ENCODE assay signal across 8 cellular contexts in the genomic region with DNA sequence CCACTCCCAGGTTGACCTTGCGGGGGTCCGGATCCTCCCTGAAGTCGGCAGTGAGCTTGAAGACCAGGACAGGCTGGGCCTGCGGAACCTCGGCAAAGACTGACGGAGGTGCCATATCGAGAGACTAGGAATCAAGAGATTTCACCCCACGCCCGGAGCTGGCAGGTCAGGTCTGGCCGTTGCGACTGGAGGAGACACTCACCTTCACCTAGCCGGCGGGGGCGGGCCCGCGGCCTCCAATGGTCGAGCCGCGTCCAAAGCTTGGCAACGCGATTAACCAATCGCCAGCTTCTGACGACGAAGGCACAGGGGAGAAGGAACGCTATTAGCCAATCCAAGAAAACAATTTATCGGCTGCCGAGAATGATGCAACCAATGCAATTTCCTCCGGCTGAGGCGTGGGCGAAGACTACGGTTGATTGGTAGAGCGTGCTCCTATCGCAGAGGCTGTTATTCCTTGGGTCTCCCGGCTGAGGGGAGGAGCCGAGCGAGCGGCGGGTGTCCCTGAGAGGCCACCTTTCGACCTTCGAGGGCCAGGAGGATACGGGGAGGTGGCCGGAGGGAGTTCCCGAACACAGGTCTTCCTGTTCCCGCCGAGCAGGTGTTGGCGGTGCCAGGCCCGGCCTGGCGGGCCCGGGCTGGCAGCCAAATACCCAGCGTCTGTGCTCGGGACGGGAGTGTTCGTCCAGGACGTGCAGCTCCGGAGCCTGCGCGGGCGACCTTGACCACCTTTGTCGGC. TPM values are rescaled to one million over a fixed set of nuclear protein-coding genes. Genes with fewer than 3 reads are reported as not detected.
DNase-seq lines count a peak whose midpoint lies in the region; ATAC-seq and TF ChIP-seq lines count a peak whose summit lies in the region.

A gene (minus strand): TSS at position 174 of the 739 bp plus-strand sequence. CDS start 59 bp downstream, at position 115.

- H3K27me3 Mint-ChIP-seq in dendritic cell treated with granulocyte-macrophage colony-stimulating factor and Interleukin-4, amounts not matched to agents 40 ng/mL and 50 ng/mL, for 4 days: no peaks in the 10 kb centered on the region

- H3K9me3 Mint-ChIP-seq in dendritic cell treated with granulocyte-macrophage colony-stimulating factor and Interleukin-4, amounts not matched to agents 40 ng/mL and 50 ng/mL, for 4 days: no peaks in the 10 kb centered on the region

- TF ChIP-seq CTCF in C4-2B (conservative IDR thresholded peaks at IDR 0.05): no peak

- peak; percentile 93 for DNase-seq in NCI-H774 (lab: John Stamatoyannopoulos, UW)
- DNase-seq in activated CD4-positive, alpha-beta T cell treated with anti-CD3 and anti-CD28 coated beads, Interleukin-2, amount 50 U/mL, for 4 hours: peak; percentile 92 to 95
- peak; percentile 99 for DNase-seq in left lobe of liver (ENCODE audit: low spot score)
- peak; percentile 95 for DNase-seq in stimulated activated CD4-positive, alpha-beta T cell treated with anti-CD3 and anti-CD28 coated beads, Interleukin-2, amount 100 ng/mL, for 4 hours (ENCODE audit: low read depth)

- H3K4me3 Mint-ChIP-seq in dendritic cell treated with granulocyte-macrophage colony-stimulating factor and Interleukin-4, amounts not matched to agents 40 ng/mL and 50 ng/mL, for 4 days: peak within 1 kb of the TSS; percentile 94

- peak within 1 kb of the TSS; percentile 98 for H3K27ac Mint-ChIP-seq in dendritic cell treated with granulocyte-macrophage colony-stimulating factor and Interleukin-4, amounts not matched to agents 40 ng/mL and 50 ng/mL, for 4 days

- ATAC-seq in GM19395 (IDR thresholded peaks at IDR 0.05; ENCODE audit: unreplicated experiment) (peak; percentile 98), HG03565 (IDR thresholded peaks at IDR 0.05; ENCODE audit: unreplicated experiment) (peak; percentile 94), left lobe of liver (peak; percentile 85)

- peaks cover 46% of the 10 kb centered on the region for H3K4me1 Mint-ChIP-seq in dendritic cell treated with granulocyte-macrophage colony-stimulating factor and Interleukin-4, amounts not matched to agents 40 ng/mL and 50 ng/mL, for 4 days (ENCODE audit: low read depth)

- peak within 1 kb of the TSS; percentile 95 for H3K27ac ChIP-seq in C4-2B

- H3K36me3 Mint-ChIP-seq in dendritic cell treated with granulocyte-macrophage colony-stimulating factor and Interleukin-4, amounts not matched to agents 40 ng/mL and 50 ng/mL, for 4 days (ENCODE audit: low read depth): peaks cover 37% of the 10 kb centered on the region

- intact Hi-C loops in dendritic cell treated with granulocyte-macrophage colony-stimulating factor and Interleukin-4, amounts not matched to agents 40 ng/mL and 50 ng/mL, for 4 days (cut with micrococcal nuclease): loop anchor here (2.0 to 5.0 kb wide), 3 partner anchors 102 to 282 kb away; a partner anchor contains a TSS

RNA-seq across cellular contexts. Expression of the gene that starts here (rescaled TPM):
- 107 TPM for total RNA-seq in left lobe of liver

Comparison
In these comparisons a context has a peak if more than half of its experiments do, and no peak if none do; other contexts are left out.
1. Peak in every context shown above with its lines: DNase-seq, ATAC-seq and H3K27ac ChIP-seq.